In the genomic region with DNA sequence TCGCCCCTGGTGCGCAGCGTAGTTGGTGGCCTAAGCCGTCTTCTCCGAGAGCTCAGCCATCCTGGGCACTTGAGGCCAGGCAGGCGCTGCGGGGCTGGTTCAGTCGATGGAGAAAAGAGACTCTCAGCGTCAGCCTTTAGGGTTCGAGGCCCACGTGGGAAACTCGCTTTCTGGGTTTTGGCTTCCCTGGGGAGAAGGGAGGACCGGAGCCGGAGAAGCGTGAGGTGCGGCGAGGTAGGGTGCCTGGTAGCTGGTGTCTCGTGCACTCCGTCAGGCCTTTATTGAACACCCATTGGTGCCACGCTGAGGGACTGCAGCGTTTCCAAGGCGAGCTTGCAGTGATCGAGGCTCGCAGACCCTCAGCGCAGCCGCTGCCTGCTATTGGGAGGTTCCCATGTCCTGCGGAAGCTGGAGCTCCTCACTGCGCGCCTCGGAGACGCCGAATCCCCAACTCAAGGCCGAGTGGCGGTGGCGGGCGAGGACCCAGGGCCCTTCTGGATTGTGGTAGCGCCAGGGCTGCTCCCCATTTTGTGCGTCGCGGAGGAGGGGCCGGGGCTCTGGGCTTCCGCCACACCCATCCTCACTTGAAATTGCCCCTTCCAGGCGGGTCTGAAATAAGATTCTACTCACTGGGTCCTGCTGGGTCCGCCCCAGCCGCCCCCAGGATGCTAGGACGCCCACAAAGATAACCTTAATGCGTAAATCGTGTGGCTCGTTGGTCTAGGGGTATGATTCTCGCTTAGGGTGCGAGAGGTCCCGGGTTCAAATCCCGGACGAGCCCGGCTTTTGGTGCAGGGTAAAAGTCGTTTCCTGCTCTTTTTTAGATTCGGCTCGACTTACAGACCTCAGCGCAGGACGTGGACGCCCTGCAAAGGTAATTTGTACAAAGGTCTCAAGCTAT, we compare ENCODE assay signal across 8 cellular contexts. TPM values are rescaled to one million over a fixed set of nuclear protein-coding genes. Genes with fewer than 3 reads are reported as not detected.
DNase-seq lines count a peak whose midpoint lies in the region; TF ChIP-seq lines count a peak whose summit lies in the region.

No MANE protein-coding gene starts in this region.

- H3K4me3 ChIP-seq in DOHH2 (ENCODE audit: low read length) (peak overlapping the region; percentile 66), HUES6 (ENCODE audit: low read depth, low read length) (peak overlapping the region; percentile 95), fibroblast of lung (replicated peaks in 1 of 4; ENCODE audit: control extremely low read depth in 1 of 4, insufficient read depth in 1 of 4, low read depth in 3 of 4, low read length in 4 of 4) (peak overlapping the region; percentile 64 to 77 (median 70)), skeletal muscle cell (ENCODE audit: low read depth, low read length) (peak overlapping the region; percentile 60)

- H3K9me2 ChIP-seq in DOHH2 (replicated peaks; ENCODE audit: control insufficient read depth, low read length) = no peaks in the 10 kb centered on the region

- no peak for TF ChIP-seq CTCF in DOHH2 (IDR thresholded peaks at IDR 0.05; ENCODE audit: low read depth, low read length, poor library complexity, severe bottlenecking)
- no peak for TF ChIP-seq CTCF in fibroblast of lung (conservative IDR thresholded peaks at IDR 0.05 in 1 of 2, IDR thresholded peaks at IDR 0.05 in 1 of 2; ENCODE audit: low read depth in 1 of 2, low read length in 2 of 2)

- H3K4me2 ChIP-seq in DOHH2 (ENCODE audit: low read length) (peak overlapping the region; percentile 73), fibroblast of lung (ENCODE audit: extremely low read depth, insufficient read depth, low read length) (peak overlapping the region; percentile 88)

- H3F3A ChIP-seq in DOHH2 (ENCODE audit: control insufficient read depth, insufficient read depth) = no peaks in the 10 kb centered on the region

- H3K4me1 ChIP-seq in DOHH2 (ENCODE audit: control insufficient read depth, low read length) (peaks cover 13% of the 10 kb centered on the region), HUES6 (ENCODE audit: control insufficient read depth, insufficient read depth, low read length) (0 out of 2 replicates have a peak, but pooled peaks cover 3% of the 10 kb centered on the region), fibroblast of lung (ENCODE audit: control insufficient read depth, extremely low read depth, insufficient read depth, low read length) (peaks cover 2% of the 10 kb centered on the region)

- peak overlapping the region; percentile 94 for H2AFZ ChIP-seq in fibroblast of lung (ENCODE audit: low read length)

- H3K9me3 ChIP-seq in DOHH2 (ENCODE audit: control insufficient read depth, insufficient read depth, low read length) (no peaks in the 10 kb centered on the region), HUES6 (ENCODE audit: control insufficient read depth, insufficient read depth, low read depth, low read length) (no peaks in the 10 kb centered on the region), fibroblast of lung (ENCODE audit: control insufficient read depth, insufficient read depth, low read depth, low read length) (no peaks in the 10 kb centered on the region)

- H3K27ac ChIP-seq in DOHH2 (ENCODE audit: low read depth, low read length) (no peak overlapping the region), HUES6 (ENCODE audit: low read depth, low read length) (no peak overlapping the region), fibroblast of lung (ENCODE audit: insufficient read depth, low read length) (peak overlapping the region; percentile 22)

- H3K9ac ChIP-seq in HUES6 (ENCODE audit: low read length) = peak overlapping the region; percentile 52
- H3K9ac ChIP-seq in fibroblast of lung (ENCODE audit: insufficient read depth, low read length) = peak overlapping the region; percentile 40

- H3K27me3 ChIP-seq in DOHH2 (ENCODE audit: control insufficient read depth, low read length) (peaks cover 47% of the 10 kb centered on the region), HUES6 (ENCODE audit: control insufficient read depth, insufficient read depth, low read length) (peaks cover 37% of the 10 kb centered on the region), fibroblast of lung (ENCODE audit: control insufficient read depth, insufficient read depth, low read length) (peaks cover 4% of the 10 kb centered on the region)

- H3K36me3 ChIP-seq in DOHH2 (ENCODE audit: control insufficient read depth, low read length) (no peaks in the 10 kb centered on the region), HUES6 (ENCODE audit: control insufficient read depth, insufficient read depth, low read length) (no peaks in the 10 kb centered on the region), fibroblast of lung (ENCODE audit: control insufficient read depth, insufficient read depth, low read length) (no peaks in the 10 kb centered on the region)

- H4K20me1 ChIP-seq in DOHH2 (ENCODE audit: control insufficient read depth, insufficient read depth, low read depth, low read length) = no peaks in the 10 kb centered on the region
- no peaks in the 10 kb centered on the region for H4K20me1 ChIP-seq in fibroblast of lung (ENCODE audit: control insufficient read depth, extremely low read depth, insufficient read depth, low read length)

- DNase-seq in activated CD4-positive, alpha-beta T cell treated with anti-CD3 and anti-CD28 coated beads, Interleukin-2, amount 50 U/mL, for 1 hour = peak; percentile 24
- DNase-seq in fibroblast of lung (ENCODE audit: low read depth in 2 of 2) (peak; percentile 60 to 71), skeletal muscle cell (ENCODE audit: low read depth) (no peak), NOMO-1 treated with dmso at 0.1 percent for 144 hours (lab: John Stamatoyannopoulos, UW; ENCODE audit: unreplicated experiment) (no peak), DMS153 (lab: John Stamatoyannopoulos, UW) (no peak), GOT3 (lab: John Stamatoyannopoulos, UW) (no peak)

- H3K79me2 ChIP-seq in DOHH2 (ENCODE audit: control insufficient read depth, low read length) = no peaks in the 10 kb centered on the region
- H3K79me2 ChIP-seq in fibroblast of lung (ENCODE audit: control insufficient read depth, insufficient read depth, low read length) = no peaks in the 10 kb centered on the region

RNA-seq across cellular contexts. Expression of gene OR1F1, which starts 1.2 kb away (rescaled TPM):
- not detected in 2 replicates for total RNA-seq in fibroblast of lung
- polyA plus RNA-seq in fibroblast of lung = 0.07 and 0.23 TPM in 2 replicates
- polyA plus RNA-seq in fibroblast of lung (2012) = not detected in 2 replicates
- polyA minus RNA-seq in fibroblast of lung (ENCODE audit: low replicate concordance) = 4.1 TPM in 1 of 2 replicates, not detected in the other

RNA-seq across cellular contexts. Expression of gene ZNF200, which starts 45.8 kb away (rescaled TPM):
- total RNA-seq in fibroblast of lung = 8.0 and 8.1 TPM in 2 replicates
- 5.1 and 5.9 TPM in 2 replicates for polyA plus RNA-seq in fibroblast of lung
- polyA plus RNA-seq in fibroblast of lung (2012) = 4.4 and 4.5 TPM in 2 replicates
- polyA minus RNA-seq in fibroblast of lung (ENCODE audit: low replicate concordance) = 3.7 and 5.4 TPM in 2 replicates

RNA-seq across cellular contexts. Expression of gene ZNF213, which starts 54.3 kb away (rescaled TPM):
- total RNA-seq in fibroblast of lung = 5.9 and 8.8 TPM in 2 replicates
- 0.43 and 0.52 TPM in 2 replicates for polyA plus RNA-seq in fibroblast of lung
- polyA plus RNA-seq in fibroblast of lung (2012) = 4.4 and 6.5 TPM in 2 replicates
- polyA minus RNA-seq in fibroblast of lung (ENCODE audit: low replicate concordance) = 5.7 and 7.7 TPM in 2 replicates

Comparison
In these comparisons a context has a peak if more than half of its experiments do, and no peak if none do; other contexts are left out.
1. DNase-seq: peak in activated CD4-positive, alpha-beta T cell treated with anti-CD3 and anti-CD28 coated beads, Interleukin-2, amount 50 U/mL, for 1 hour (single experiment) and fibroblast of lung (2 of 2); none in skeletal muscle cell (single experiment), NOMO-1 treated with dmso at 0.1 percent for 144 hours (single experiment), DMS153 (single experiment) and GOT3 (single experiment).
2. Peak in every context shown above with its lines, with median percentiles within 50 percentile points of each other: H3K4me3 ChIP-seq.